ENCODE assay signal across 1 cellular context in the genomic region with DNA sequence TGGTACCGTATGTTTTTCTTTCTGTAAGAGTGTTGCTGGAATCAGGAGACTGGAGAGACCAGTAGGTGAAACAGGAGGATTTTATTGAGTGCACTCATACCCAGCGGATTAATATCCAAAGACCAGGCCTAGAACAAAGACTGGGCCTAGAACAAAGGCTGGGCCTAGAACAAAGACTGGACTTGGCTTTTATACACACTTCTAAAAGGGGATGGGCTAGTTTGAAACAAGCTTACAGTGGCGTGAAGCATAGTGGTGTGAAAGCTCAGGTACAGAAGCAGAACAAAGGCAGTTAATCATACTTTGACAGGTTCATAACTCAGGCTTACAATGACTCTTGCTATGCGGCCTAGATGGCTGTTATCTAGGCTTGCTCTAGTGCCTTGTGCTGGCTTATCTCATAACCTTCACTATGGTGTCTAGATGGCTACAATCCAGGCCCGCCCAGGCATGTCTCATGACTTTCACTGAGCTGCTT.
TF ChIP-seq lines count a peak whose summit lies in the region.

No MANE protein-coding gene starts in this region.

TF ChIP-seq in K562, 482 proteins besides CTCF, POLR2A, EP300 and RAD21 (continued from another document and continues in another):
- TF ChIP-seq, protein P1, sequence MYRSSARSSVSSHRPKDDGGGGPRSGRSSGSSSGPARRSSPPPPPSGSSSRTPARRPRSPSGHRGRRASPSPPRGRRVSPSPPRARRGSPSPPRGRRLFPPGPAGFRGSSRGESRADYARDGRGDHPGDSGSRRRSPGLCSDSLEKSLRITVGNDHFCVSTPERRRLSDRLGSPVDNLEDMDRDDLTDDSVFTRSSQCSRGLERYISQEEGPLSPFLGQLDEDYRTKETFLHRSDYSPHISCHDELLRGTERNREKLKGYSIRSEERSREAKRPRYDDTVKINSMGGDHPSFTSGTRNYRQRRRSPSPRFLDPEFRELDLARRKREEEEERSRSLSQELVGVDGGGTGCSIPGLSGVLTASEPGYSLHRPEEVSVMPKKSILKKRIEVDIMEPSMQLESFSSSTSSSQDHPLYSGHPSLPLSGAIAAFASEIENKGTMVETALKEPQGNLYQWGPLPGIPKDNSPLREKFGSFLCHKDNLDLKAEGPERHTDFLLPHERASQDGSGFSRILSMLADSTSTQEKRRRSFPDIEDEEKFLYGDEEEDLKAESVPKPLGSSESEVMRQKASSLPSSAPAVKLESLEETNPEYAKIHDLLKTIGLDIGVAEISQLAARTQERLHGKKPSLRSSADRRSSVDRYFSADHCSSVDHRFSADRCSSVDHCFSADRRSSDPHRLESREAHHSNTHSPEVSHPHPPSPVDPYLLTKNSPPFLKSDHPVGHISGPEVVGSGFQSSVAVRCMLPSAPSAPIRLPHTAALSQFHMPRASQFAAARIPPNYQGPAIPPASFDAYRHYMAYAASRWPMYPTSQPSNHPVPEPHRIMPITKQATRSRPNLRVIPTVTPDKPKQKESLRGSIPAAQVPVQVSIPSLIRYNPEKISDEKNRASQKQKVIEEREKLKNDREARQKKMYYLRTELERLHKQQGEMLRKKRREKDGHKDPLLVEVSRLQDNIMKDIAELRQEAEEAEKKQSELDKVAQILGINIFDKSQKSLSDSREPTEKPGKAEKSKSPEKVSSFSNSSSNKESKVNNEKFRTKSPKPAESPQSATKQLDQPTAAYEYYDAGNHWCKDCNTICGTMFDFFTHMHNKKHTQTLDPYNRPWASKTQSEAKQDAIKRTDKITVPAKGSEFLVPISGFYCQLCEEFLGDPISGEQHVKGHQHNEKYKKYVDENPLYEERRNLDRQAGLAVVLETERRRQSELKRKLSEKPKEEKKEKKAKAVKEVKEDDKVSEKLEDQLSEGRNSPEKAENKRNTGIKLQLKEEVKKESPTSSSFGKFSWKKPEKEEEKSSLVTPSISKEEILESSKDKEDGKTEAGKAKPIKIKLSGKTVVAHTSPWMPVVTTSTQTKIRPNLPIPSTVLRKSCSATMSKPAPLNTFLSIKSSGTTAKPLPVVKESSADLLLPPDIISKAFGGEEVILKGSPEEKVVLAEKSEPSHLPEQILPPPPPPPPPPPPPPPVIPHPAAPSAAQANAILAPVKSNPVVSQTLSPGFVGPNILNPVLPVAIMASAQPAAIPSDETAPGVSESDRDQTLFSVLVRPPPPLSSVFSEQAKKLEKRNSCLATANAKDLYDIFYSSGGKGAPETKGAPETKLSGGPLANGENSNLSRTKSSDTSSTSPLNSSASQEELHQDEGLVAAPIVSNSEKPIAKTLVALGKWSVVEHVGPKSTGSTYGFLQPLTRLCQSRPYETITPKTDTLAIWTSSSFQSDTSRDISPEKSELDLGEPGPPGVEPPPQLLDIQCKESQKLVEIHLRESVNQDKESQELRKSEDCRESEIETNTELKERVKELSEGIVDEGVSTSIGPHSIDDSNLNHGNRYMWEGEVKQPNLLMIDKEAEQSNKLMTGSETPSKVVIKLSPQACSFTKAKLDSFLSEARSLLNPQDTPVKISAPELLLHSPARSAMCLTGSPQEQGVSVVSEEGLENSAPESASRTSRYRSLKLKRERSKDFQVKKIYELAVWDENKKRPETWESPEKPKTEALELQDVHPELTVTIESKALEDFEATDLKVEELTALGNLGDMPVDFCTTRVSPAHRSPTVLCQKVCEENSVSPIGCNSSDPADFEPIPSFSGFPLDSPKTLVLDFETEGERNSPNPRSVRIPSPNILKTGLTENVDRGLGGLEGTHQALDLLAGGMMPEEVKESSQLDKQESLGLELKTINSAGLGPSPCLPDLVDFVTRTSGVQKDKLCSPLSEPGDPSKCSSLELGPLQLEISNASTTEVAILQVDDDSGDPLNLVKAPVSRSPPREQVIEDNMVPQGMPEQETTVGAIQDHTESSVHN (IDR thresholded peaks at IDR 0.05; ENCODE audit: borderline replicate concordance in 1 of 2, low read depth in 1 of 2), result 0 out of 4 replicates have a peak, but pooled peaks of 1 of the 2 experiments have one; percentile 18
- no peak for TF ChIP-seq ZSCAN32 (CRISPR knock-in tag; IDR thresholded peaks at IDR 0.05)
- TF ChIP-seq SOX6 (IDR thresholded peaks at IDR 0.05), result peak; percentile 99
- no peak for TF ChIP-seq ZNF75A (CRISPR knock-in tag; IDR thresholded peaks at IDR 0.05)
- TF ChIP-seq TEAD2 (tag; IDR thresholded peaks at IDR 0.05), result no peak
- TF ChIP-seq SAFB (IDR thresholded peaks at IDR 0.05; ENCODE audit: borderline replicate concordance, low read depth, low read length), result no peak
- TF ChIP-seq CHD7 (IDR thresholded peaks at IDR 0.05; ENCODE audit: low read depth, low read length), result peak; percentile 61
- 0 out of 4 replicates have a peak, but pooled peaks of 1 of the 2 experiments have one; percentile 18 for TF ChIP-seq NRF1 (conservative IDR thresholded peaks at IDR 0.05 in 1 of 2, IDR thresholded peaks at IDR 0.05 in 1 of 2)
- TF ChIP-seq CHCHD3 (CRISPR knock-in tag; IDR thresholded peaks at IDR 0.05), result no peak
- TF ChIP-seq, protein P2, sequence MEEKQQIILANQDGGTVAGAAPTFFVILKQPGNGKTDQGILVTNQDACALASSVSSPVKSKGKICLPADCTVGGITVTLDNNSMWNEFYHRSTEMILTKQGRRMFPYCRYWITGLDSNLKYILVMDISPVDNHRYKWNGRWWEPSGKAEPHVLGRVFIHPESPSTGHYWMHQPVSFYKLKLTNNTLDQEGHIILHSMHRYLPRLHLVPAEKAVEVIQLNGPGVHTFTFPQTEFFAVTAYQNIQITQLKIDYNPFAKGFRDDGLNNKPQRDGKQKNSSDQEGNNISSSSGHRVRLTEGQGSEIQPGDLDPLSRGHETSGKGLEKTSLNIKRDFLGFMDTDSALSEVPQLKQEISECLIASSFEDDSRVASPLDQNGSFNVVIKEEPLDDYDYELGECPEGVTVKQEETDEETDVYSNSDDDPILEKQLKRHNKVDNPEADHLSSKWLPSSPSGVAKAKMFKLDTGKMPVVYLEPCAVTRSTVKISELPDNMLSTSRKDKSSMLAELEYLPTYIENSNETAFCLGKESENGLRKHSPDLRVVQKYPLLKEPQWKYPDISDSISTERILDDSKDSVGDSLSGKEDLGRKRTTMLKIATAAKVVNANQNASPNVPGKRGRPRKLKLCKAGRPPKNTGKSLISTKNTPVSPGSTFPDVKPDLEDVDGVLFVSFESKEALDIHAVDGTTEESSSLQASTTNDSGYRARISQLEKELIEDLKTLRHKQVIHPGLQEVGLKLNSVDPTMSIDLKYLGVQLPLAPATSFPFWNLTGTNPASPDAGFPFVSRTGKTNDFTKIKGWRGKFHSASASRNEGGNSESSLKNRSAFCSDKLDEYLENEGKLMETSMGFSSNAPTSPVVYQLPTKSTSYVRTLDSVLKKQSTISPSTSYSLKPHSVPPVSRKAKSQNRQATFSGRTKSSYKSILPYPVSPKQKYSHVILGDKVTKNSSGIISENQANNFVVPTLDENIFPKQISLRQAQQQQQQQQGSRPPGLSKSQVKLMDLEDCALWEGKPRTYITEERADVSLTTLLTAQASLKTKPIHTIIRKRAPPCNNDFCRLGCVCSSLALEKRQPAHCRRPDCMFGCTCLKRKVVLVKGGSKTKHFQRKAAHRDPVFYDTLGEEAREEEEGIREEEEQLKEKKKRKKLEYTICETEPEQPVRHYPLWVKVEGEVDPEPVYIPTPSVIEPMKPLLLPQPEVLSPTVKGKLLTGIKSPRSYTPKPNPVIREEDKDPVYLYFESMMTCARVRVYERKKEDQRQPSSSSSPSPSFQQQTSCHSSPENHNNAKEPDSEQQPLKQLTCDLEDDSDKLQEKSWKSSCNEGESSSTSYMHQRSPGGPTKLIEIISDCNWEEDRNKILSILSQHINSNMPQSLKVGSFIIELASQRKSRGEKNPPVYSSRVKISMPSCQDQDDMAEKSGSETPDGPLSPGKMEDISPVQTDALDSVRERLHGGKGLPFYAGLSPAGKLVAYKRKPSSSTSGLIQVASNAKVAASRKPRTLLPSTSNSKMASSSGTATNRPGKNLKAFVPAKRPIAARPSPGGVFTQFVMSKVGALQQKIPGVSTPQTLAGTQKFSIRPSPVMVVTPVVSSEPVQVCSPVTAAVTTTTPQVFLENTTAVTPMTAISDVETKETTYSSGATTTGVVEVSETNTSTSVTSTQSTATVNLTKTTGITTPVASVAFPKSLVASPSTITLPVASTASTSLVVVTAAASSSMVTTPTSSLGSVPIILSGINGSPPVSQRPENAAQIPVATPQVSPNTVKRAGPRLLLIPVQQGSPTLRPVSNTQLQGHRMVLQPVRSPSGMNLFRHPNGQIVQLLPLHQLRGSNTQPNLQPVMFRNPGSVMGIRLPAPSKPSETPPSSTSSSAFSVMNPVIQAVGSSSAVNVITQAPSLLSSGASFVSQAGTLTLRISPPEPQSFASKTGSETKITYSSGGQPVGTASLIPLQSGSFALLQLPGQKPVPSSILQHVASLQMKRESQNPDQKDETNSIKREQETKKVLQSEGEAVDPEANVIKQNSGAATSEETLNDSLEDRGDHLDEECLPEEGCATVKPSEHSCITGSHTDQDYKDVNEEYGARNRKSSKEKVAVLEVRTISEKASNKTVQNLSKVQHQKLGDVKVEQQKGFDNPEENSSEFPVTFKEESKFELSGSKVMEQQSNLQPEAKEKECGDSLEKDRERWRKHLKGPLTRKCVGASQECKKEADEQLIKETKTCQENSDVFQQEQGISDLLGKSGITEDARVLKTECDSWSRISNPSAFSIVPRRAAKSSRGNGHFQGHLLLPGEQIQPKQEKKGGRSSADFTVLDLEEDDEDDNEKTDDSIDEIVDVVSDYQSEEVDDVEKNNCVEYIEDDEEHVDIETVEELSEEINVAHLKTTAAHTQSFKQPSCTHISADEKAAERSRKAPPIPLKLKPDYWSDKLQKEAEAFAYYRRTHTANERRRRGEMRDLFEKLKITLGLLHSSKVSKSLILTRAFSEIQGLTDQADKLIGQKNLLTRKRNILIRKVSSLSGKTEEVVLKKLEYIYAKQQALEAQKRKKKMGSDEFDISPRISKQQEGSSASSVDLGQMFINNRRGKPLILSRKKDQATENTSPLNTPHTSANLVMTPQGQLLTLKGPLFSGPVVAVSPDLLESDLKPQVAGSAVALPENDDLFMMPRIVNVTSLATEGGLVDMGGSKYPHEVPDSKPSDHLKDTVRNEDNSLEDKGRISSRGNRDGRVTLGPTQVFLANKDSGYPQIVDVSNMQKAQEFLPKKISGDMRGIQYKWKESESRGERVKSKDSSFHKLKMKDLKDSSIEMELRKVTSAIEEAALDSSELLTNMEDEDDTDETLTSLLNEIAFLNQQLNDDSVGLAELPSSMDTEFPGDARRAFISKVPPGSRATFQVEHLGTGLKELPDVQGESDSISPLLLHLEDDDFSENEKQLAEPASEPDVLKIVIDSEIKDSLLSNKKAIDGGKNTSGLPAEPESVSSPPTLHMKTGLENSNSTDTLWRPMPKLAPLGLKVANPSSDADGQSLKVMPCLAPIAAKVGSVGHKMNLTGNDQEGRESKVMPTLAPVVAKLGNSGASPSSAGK (IDR thresholded peaks at IDR 0.05), result no peak
- no peak for TF ChIP-seq DIDO1 (tag; IDR thresholded peaks at IDR 0.05; ENCODE audit: low read depth)
- TF ChIP-seq NONO (IDR thresholded peaks at IDR 0.05; ENCODE audit: low read depth in 2 of 2, low read length in 1 of 2), result no peak
